1 cellular context compared by ENCODE assay signal in genomic region chr7:108488902-108489538, GRCh38.
TF ChIP-seq lines count a peak whose summit lies in the region.

No MANE protein-coding gene starts in this region.

TF ChIP-seq in K562, 482 proteins besides CTCF, POLR2A, EP300 and RAD21 (continued from another document and continues in another):
- no peak for TF ChIP-seq MED1 (CRISPR knock-in tag; IDR thresholded peaks at IDR 0.05; ENCODE audit: borderline replicate concordance)
- no peak for TF ChIP-seq TCFL5 (CRISPR knock-in tag; conservative IDR thresholded peaks at IDR 0.05)
- TF ChIP-seq, protein P1, sequence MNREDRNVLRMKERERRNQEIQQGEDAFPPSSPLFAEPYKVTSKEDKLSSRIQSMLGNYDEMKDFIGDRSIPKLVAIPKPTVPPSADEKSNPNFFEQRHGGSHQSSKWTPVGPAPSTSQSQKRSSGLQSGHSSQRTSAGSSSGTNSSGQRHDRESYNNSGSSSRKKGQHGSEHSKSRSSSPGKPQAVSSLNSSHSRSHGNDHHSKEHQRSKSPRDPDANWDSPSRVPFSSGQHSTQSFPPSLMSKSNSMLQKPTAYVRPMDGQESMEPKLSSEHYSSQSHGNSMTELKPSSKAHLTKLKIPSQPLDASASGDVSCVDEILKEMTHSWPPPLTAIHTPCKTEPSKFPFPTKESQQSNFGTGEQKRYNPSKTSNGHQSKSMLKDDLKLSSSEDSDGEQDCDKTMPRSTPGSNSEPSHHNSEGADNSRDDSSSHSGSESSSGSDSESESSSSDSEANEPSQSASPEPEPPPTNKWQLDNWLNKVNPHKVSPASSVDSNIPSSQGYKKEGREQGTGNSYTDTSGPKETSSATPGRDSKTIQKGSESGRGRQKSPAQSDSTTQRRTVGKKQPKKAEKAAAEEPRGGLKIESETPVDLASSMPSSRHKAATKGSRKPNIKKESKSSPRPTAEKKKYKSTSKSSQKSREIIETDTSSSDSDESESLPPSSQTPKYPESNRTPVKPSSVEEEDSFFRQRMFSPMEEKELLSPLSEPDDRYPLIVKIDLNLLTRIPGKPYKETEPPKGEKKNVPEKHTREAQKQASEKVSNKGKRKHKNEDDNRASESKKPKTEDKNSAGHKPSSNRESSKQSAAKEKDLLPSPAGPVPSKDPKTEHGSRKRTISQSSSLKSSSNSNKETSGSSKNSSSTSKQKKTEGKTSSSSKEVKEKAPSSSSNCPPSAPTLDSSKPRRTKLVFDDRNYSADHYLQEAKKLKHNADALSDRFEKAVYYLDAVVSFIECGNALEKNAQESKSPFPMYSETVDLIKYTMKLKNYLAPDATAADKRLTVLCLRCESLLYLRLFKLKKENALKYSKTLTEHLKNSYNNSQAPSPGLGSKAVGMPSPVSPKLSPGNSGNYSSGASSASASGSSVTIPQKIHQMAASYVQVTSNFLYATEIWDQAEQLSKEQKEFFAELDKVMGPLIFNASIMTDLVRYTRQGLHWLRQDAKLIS (CRISPR knock-in tag; IDR thresholded peaks at IDR 0.05) = no peak
- TF ChIP-seq KAT7 (CRISPR knock-in tag; IDR thresholded peaks at IDR 0.05; ENCODE audit: borderline replicate concordance) = no peak
- peak; percentile 78 for TF ChIP-seq L3MBTL2 (IDR thresholded peaks at IDR 0.05)
- TF ChIP-seq ATF1 (CRISPR knock-in tag; IDR thresholded peaks at IDR 0.05) = no peak
- peak; percentile 57 for TF ChIP-seq ATF1 (tag; IDR thresholded peaks at IDR 0.05)
- peak; percentile 37; the same call in 1 of the 2 replicates for TF ChIP-seq RREB1 (CRISPR knock-in tag; IDR thresholded peaks at IDR 0.05)
- TF ChIP-seq CXXC5 (CRISPR knock-in tag; IDR thresholded peaks at IDR 0.05) = peak; percentile 67
- TF ChIP-seq DPF2 (IDR thresholded peaks at IDR 0.05) = peak; percentile 77
- TF ChIP-seq ARID1B (IDR thresholded peaks at IDR 0.05) = peak; percentile 48; the same call in 1 of the 2 replicates
- TF ChIP-seq CCNT2 (IDR thresholded peaks at IDR 0.05; ENCODE audit: borderline replicate concordance, extremely low read depth, insufficient read length, low read depth, low read length) = peak; percentile 31
- TF ChIP-seq CTBP1 (IDR thresholded peaks at IDR 0.05; ENCODE audit: borderline replicate concordance) = peak; percentile 50; the same call in 1 of the 2 replicates
- peak; percentile 54 for TF ChIP-seq MGA (IDR thresholded peaks at IDR 0.05)
- TF ChIP-seq TEAD4 (IDR thresholded peaks at IDR 0.05; ENCODE audit: low read length) = 0 out of 2 replicates have a peak, but pooled peaks have one; percentile 13
- TF ChIP-seq TEAD4 (CRISPR knock-in tag; IDR thresholded peaks at IDR 0.05; ENCODE audit: borderline replicate concordance) = no peak
- no peak for TF ChIP-seq SIN3A (IDR thresholded peaks at IDR 0.05; ENCODE audit: borderline replicate concordance in 2 of 2, control insufficient read depth in 1 of 2, low read depth in 2 of 2, low read length in 2 of 2)
- no peak for TF ChIP-seq ZNF431 (CRISPR knock-in tag; IDR thresholded peaks at IDR 0.05)
- TF ChIP-seq E2F1 (CRISPR knock-in tag; IDR thresholded peaks at IDR 0.05) = no peak
- no peak for TF ChIP-seq CREB3 (tag; conservative IDR thresholded peaks at IDR 0.05; ENCODE audit: low read depth)
- no peak for TF ChIP-seq ZNF12 (CRISPR knock-in tag; IDR thresholded peaks at IDR 0.05)
- no peak for TF ChIP-seq NCOA2 (IDR thresholded peaks at IDR 0.05; ENCODE audit: partially characterized antibody in 2 of 2)
- peak; percentile 99 for TF ChIP-seq NFE2 (IDR thresholded peaks at IDR 0.05; ENCODE audit: low read depth)
- no peak for TF ChIP-seq U2AF2 (optimal IDR thresholded peaks at IDR 0.05; ENCODE audit: low read depth, low read length)
- peak; percentile 88 for TF ChIP-seq MAFF (IDR thresholded peaks at IDR 0.05; ENCODE audit: low read length)
- TF ChIP-seq MTA3 (IDR thresholded peaks at IDR 0.05; ENCODE audit: borderline replicate concordance) = no peak; the same call in 1 of the 2 replicates
- TF ChIP-seq IRF2 (CRISPR knock-in tag; IDR thresholded peaks at IDR 0.05) = no peak
- no peak for TF ChIP-seq HBP1 (CRISPR knock-in tag; IDR thresholded peaks at IDR 0.05)
- TF ChIP-seq ZKSCAN1 (IDR thresholded peaks at IDR 0.05; ENCODE audit: low read depth, low read length) = no peak
